18 cellular contexts compared by ENCODE assay signal in the genomic region with DNA sequence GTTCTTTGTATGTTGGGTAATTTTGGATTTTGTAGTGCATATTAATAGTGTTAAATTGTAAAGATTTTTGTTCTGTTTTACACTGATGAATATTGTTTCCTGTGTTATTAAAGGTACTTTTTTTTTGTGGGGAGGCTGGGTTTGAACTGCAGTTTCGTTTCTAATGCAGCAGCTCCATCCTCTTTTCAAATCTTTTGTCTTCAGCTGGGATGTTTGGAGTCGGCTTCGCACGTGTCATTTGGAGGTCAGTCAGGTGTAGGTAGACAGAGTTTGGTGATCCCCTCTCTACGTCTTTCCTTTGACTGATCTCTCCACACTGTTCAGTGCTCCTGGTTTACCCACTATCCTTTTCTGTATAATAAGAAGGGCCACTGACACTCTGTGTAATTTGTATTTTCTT. TPM values are rescaled to one million over a fixed set of nuclear protein-coding genes. Genes with fewer than 3 reads are reported as not detected.
DNase-seq lines count a peak whose midpoint lies in the region; ATAC-seq and TF ChIP-seq lines count a peak whose summit lies in the region.
"Had no signal": no experiment of that assay in that cellular context is flagged by ENCODE, and none has a peak within 500 bp of the region (broad histone marks: within the 10 kb centered on the region; RNA-seq: fewer than 3 reads in every experiment).

No MANE protein-coding gene starts in this region.

- H3K27me3 Mint-ChIP-seq in activated CD4-positive, alpha-beta memory T cell treated with anti-CD3 and anti-CD28 coated beads for 36 hours = no peaks in the 10 kb centered on the region
- H3K27me3 Mint-ChIP-seq: activated naive CD4-positive, alpha-beta T cell treated with anti-CD3 and anti-CD28 coated beads, Interleukin-2, amount 50 U/mL, for 24 hours had no signal

- POLR2A ChIA-PET in activated CD4-positive, alpha-beta memory T cell treated with anti-CD3 and anti-CD28 coated beads for 36 hours (lab: Charles Lee) = no interaction called here

- no peaks in the 10 kb centered on the region for H3K9me3 ChIP-seq in BE2C
- H3K9me3 ChIP-seq: BLaER1, sigmoid colon, SJSA1, upper lobe of left lung had no signal

- DNase-seq in GM12864 (ENCODE audit: low read depth) (peak; percentile 22), inferior parietal cortex (ENCODE audit: extremely low spot score) (no peak), Right ventricle myocardium superior (no peak), BE2C (no peak), LoVo (ENCODE audit: low spot score) (no peak)
- DNase-seq in activated CD4-positive, alpha-beta memory T cell treated with anti-CD3 and anti-CD28 coated beads for 36 hours = peak; percentile 12
- DNase-seq: activated CD4-positive, alpha-beta T cell treated with anti-CD3 and anti-CD28 coated beads for 48 hours; GOT3; islet precursor cell; NCI-H1092; NCI-H774; sigmoid colon; upper lobe of left lung had no signal

- H3K27me3 ChIP-seq in BE2C = no peaks in the 10 kb centered on the region
- H3K27me3 ChIP-seq: BLaER1, sigmoid colon, SJSA1, upper lobe of left lung had no signal

- peak overlapping the region; percentile 1 for H3K4me3 Mint-ChIP-seq in activated CD4-positive, alpha-beta memory T cell treated with anti-CD3 and anti-CD28 coated beads for 36 hours
- H3K4me3 Mint-ChIP-seq: activated naive CD4-positive, alpha-beta T cell treated with anti-CD3 and anti-CD28 coated beads, Interleukin-2, amount 50 U/mL, for 24 hours had no signal

- no peak overlapping the region for H3K27ac Mint-ChIP-seq in activated CD4-positive, alpha-beta memory T cell treated with anti-CD3 and anti-CD28 coated beads for 36 hours
- H3K27ac Mint-ChIP-seq: activated naive CD4-positive, alpha-beta T cell treated with anti-CD3 and anti-CD28 coated beads, Interleukin-2, amount 50 U/mL, for 24 hours had no signal

- no peaks in the 10 kb centered on the region for H3K36me3 ChIP-seq in BE2C
- H3K36me3 ChIP-seq: BLaER1, sigmoid colon, SJSA1, upper lobe of left lung had no signal

- no peak for TF ChIP-seq CTCF in GM12864 (IDR thresholded peaks at IDR 0.05; ENCODE audit: low read depth, low read length, missing control alignments)
- no peak for TF ChIP-seq CTCF in BE2C (IDR thresholded peaks at IDR 0.05; ENCODE audit: low read depth, low read length)

- no peaks in the 10 kb centered on the region for H3K4me1 ChIP-seq in BE2C
- H3K4me1 ChIP-seq: BLaER1, SJSA1, upper lobe of left lung had no signal

- peaks cover 29% of the 10 kb centered on the region for H3K4me1 Mint-ChIP-seq in activated CD4-positive, alpha-beta memory T cell treated with anti-CD3 and anti-CD28 coated beads for 36 hours (ENCODE audit: low read depth)

- peaks cover 2% of the 10 kb centered on the region for H3K9me3 Mint-ChIP-seq in activated CD4-positive, alpha-beta memory T cell treated with anti-CD3 and anti-CD28 coated beads for 36 hours
- H3K9me3 Mint-ChIP-seq: activated naive CD4-positive, alpha-beta T cell treated with anti-CD3 and anti-CD28 coated beads, Interleukin-2, amount 50 U/mL, for 24 hours had no signal

- CTCF ChIA-PET in activated CD4-positive, alpha-beta memory T cell treated with anti-CD3 and anti-CD28 coated beads for 36 hours (lab: Charles Lee) = interaction anchor here (0.9 to 2.2 kb wide), 10 partner anchors 12 to 1035 kb away, joined by 3 to 10 read pairs (median 6); partner anchors contain the start of gene TDRD3

- H3K36me3 Mint-ChIP-seq in activated CD4-positive, alpha-beta memory T cell treated with anti-CD3 and anti-CD28 coated beads for 36 hours = no peaks in the 10 kb centered on the region

- intact Hi-C loops in activated CD4-positive, alpha-beta memory T cell treated with anti-CD3 and anti-CD28 coated beads for 36 hours (cut with micrococcal nuclease) = loop anchor here (1.0 kb wide), 1 partner anchor 31 kb away; no protein-coding TSS in a partner anchor
- intact Hi-C loops in Right ventricle myocardium superior (cut with DNase I) = loop anchor here (10.0 kb wide), 1 partner anchor 262 kb away; the partner anchor contains the start of gene DIAPH3

- H3K4me3 ChIP-seq in GM12864 (ENCODE audit: low read depth, low read length) (no peak overlapping the region; the same call in 1 of the 2 replicates), BE2C (ENCODE audit: low read depth, low read length) (no peak overlapping the region)
- H3K4me3 ChIP-seq: BLaER1, sigmoid colon, SJSA1, upper lobe of left lung had no signal

- ATAC-seq in GM19324 (IDR thresholded peaks at IDR 0.05; ENCODE audit: low FRiP score, unreplicated experiment) (peak; percentile 48), HG02852 (IDR thresholded peaks at IDR 0.05; ENCODE audit: unreplicated experiment) (peak; percentile 66), Right ventricle myocardium superior (ENCODE audit: poor library complexity) (no peak)

RNA-seq across cellular contexts. Expression of gene TDRD3, which starts 30.3 kb away (rescaled TPM):
- total RNA-seq in activated CD4-positive, alpha-beta memory T cell treated with anti-CD3 and anti-CD28 coated beads for 36 hours = 10 to 100 TPM; 16.4 to 16.5 TPM
- 38.4 TPM for total RNA-seq in Right ventricle myocardium superior
- 22.4 TPM for polyA plus RNA-seq in BE2C (2012; ENCODE audit: insufficient read depth, insufficient read length, low read depth)

Comparison
In these comparisons a context has a peak if more than half of its experiments do, and no peak if none do; other contexts are left out.
1. DNase-seq: peak in GM12864 (single experiment) and activated CD4-positive, alpha-beta memory T cell treated with anti-CD3 and anti-CD28 coated beads for 36 hours (single experiment); none in inferior parietal cortex (single experiment), Right ventricle myocardium superior (single experiment), BE2C (single experiment) and LoVo (single experiment).